13 cellular contexts compared by ENCODE assay signal in the genomic region with DNA sequence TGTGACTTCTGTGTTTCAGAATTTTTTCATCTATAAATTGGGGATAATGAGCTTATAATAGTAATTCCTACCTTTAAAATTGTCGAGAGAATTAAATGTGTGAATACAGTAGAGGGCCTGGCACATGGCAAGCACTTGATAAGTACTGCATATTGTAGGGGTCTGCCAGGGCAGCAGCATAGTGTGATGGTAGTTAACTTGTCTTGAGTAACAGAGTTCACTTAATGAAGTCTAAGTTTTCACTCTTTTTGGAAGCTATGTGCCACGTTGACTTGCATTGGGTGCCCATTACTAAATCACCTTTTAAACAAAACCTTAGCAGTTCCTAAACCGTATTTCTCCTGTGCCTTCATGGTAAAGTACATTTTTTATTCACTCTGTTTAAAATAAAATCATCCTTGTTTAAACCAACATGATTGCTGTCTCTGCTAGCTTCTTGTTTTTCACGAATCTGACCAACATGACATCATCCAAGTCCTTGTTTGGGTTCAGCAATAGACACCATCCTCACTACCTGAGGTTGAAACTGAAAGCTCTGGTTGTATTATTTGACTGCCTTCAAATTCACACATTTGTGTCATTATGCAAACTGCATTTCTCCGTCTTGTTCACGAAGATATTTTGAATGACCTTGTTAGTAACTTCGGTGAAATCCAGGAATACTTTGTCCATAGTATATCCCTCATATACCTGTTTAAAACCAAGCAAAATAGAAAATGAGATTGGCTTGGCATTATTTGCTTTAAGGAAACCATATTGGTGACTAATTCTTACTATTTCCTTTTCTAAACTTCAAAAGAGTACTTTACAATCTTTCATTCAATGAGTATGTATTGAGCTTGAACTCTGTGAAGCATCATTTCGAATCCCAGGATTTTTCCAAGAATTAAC.
A peak's percentile ranks its signal among the peaks of the same experiment; 100 is the strongest.
DNase-seq lines count a peak whose midpoint lies in the region; ATAC-seq and TF ChIP-seq lines count a peak whose summit lies in the region.
"Had no signal": no experiment of that assay in that cellular context is flagged by ENCODE, and none has a peak within 500 bp of the region (broad histone marks: within the 10 kb centered on the region; RNA-seq: fewer than 3 reads in every experiment).

No MANE protein-coding gene starts in this region.

- no peak overlapping the region for H3K27ac ChIP-seq in prostate gland

- ATAC-seq in GM18499 (IDR thresholded peaks at IDR 0.05; ENCODE audit: insufficient read depth, unreplicated experiment) (peak; percentile 100), GM19397 (IDR thresholded peaks at IDR 0.05; ENCODE audit: unreplicated experiment) (peak; percentile 95), HG02870 (IDR thresholded peaks at IDR 0.05; ENCODE audit: unreplicated experiment) (peak; percentile 99), HG03571 (IDR thresholded peaks at IDR 0.05; ENCODE audit: unreplicated experiment) (peak; percentile 90)

- in situ Hi-C loops in ACHN (cut with HindIII; ENCODE audit: low pct_ligation_motif_present, low pct_unique_long_range_greater_than_20kb, low sequenced_read_pairs), result no loop called here

- no peaks in the 10 kb centered on the region for H3K36me3 ChIP-seq in prostate gland
- H3K36me3 ChIP-seq: BE2C had no signal

- intact Hi-C loops in prostate gland (cut with DNase I), result no loop called here

- no peak overlapping the region for H3K27ac Mint-ChIP-seq in HFFc6

- H3K9me3 Mint-ChIP-seq in HFFc6, result no peaks in the 10 kb centered on the region

- TF ChIP-seq POLR2A in prostate gland (IDR thresholded peaks at IDR 0.05), result no peak

- no peaks in the 10 kb centered on the region for H3K4me1 ChIP-seq in prostate gland (replicated peaks)
- H3K4me1 ChIP-seq: BE2C had no signal

- no peaks in the 10 kb centered on the region for H3K27me3 ChIP-seq in prostate gland (replicated peaks; ENCODE audit: insufficient read depth)
- H3K27me3 ChIP-seq: BE2C had no signal

- no peaks in the 10 kb centered on the region for H3K36me3 Mint-ChIP-seq in HFFc6 (ENCODE audit: low read depth)

- no peak for DNase-seq in HFFc6
- DNase-seq in ACHN, result no peak
- DNase-seq in prostate gland (ENCODE audit: low spot score), result no peak
- no peak for DNase-seq in DMS53 (lab: John Stamatoyannopoulos, UW)
- DNase-seq: BE2C, cerebellar nuclear complex, KG1, mammary epithelial cell, NCI-H510A treated with DMSO at 0.1 percent for 48 hours had no signal

- no peaks in the 10 kb centered on the region for H3K27me3 Mint-ChIP-seq in HFFc6 (ENCODE audit: insufficient read depth)

- WGBS in prostate gland, result 87% methylated on average over 8 of the region's 8 CpGs

- no peak for TF ChIP-seq CTCF in HFFc6 (IDR thresholded peaks at IDR 0.05)
- no peak for TF ChIP-seq CTCF in prostate gland (IDR thresholded peaks at IDR 0.05)

- no peaks in the 10 kb centered on the region for H3K9me3 ChIP-seq in prostate gland
- H3K9me3 ChIP-seq: BE2C had no signal

- H3K4me3 ChIP-seq in prostate gland, result no peak overlapping the region

- no peak overlapping the region for H3K4me3 Mint-ChIP-seq in HFFc6

- H3K4me1 Mint-ChIP-seq in HFFc6 (ENCODE audit: low read depth), result peaks cover 42% of the 10 kb centered on the region
